In genomic region chr1:24268555-24268954, GRCh38 we compare ENCODE assay signal across 3 cellular contexts. TPM values are rescaled to one million over a fixed set of nuclear protein-coding genes. Genes with fewer than 3 reads are reported as not detected.
"Had no signal": no experiment of that assay in that cellular context is flagged by ENCODE, and none has a peak within 500 bp of the region (broad histone marks: within the 10 kb centered on the region; RNA-seq: fewer than 3 reads in every experiment).

No MANE protein-coding gene starts in this region.

RNA-seq across cellular contexts. Expression of gene GRHL3, which starts 50.6 kb away (rescaled TPM):
- total RNA-seq: subcutaneous adipose tissue, tibial nerve, transverse colon had no signal
